In the genomic region with DNA sequence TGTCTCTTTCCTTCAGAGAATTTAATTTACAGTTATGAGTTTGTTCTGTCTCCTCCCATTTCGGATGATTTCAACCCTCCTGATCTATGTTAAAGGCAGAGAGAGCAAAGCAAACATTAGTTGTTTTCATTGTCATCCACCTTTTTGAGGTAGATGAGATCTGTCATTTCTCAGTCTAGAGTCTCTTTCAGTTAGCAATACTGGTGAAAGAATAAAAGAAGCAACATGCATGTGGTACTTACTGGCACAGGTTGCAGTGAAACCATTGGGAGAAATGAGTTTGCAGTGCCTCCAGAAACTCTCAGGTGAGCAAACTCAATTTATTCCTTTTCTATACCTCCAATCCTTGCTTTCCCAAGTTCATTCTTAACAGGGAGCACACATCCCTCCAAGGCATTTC, we compare ENCODE assay signal across 31 cellular contexts.
"Had no signal": no experiment of that assay in that cellular context is flagged by ENCODE, and none has a peak within 500 bp of the region (broad histone marks: within the 10 kb centered on the region; RNA-seq: fewer than 3 reads in every experiment).

No MANE protein-coding gene starts in this region.

- H3K9me3 ChIP-seq: colonic mucosa, esophagus squamous epithelium, gastroesophageal sphincter had no signal

- H3K4me3 Mint-ChIP-seq: activated B cell treated with CpG ODN at 0.5 μM for 24 hours; activated CD4-positive, alpha-beta memory T cell treated with anti-CD3 and anti-CD28 coated beads, Interleukin-2, amount 10 ng/mL, durations not matched to agents 7 days and 5 days; activated CD4-positive, alpha-beta T cell treated with anti-CD3 and anti-CD28 coated beads, Interleukin-2, amount 10 ng/mL, durations not matched to agents 24 days and 14 days; activated naive CD4-positive, alpha-beta T cell treated with anti-CD3 and anti-CD28 coated beads, Interleukin-2, amount 10 ng/mL, durations not matched to agents 7 days and 5 days; activated naive CD8-positive, alpha-beta T cell treated with anti-CD3 and anti-CD28 coated beads, Interleukin-2, amount 10 ng/mL, durations not matched to agents 7 days and 5 days; activated T-cell treated with anti-CD3 and anti-CD28 coated beads, Interleukin-2, amount 50 U/mL, for 24 hours; activated T-helper 1 cell treated with anti-CD3 and anti-CD28 coated beads, Interleukin-12 subunit alpha, Interleukin-12 subunit beta, Interleukin-2, Interleukin-4 antibody, amounts not matched to agents 30 ng/mL and 10 ng/mL and 1 ng/mL, durations not matched to agents 14 hours and 24 hours and 36 hours; T-helper 17 cell; T-helper 2 cell treated with Interferon-gamma antibody and Interleukin-4, amounts not matched to agents 5 μg/mL and 100 μg/mL, for 36 hours had no signal

- H3K9me3 Mint-ChIP-seq: activated B cell treated with CpG ODN at 0.5 μM for 24 hours; activated CD4-positive, alpha-beta memory T cell treated with anti-CD3 and anti-CD28 coated beads, Interleukin-2, amount 10 ng/mL, durations not matched to agents 7 days and 5 days; activated naive CD4-positive, alpha-beta T cell treated with anti-CD3 and anti-CD28 coated beads, Interleukin-2, amount 10 ng/mL, durations not matched to agents 7 days and 5 days; activated naive CD8-positive, alpha-beta T cell treated with anti-CD3 and anti-CD28 coated beads, Interleukin-2, amount 10 ng/mL, durations not matched to agents 7 days and 5 days; activated T-cell treated with anti-CD3 and anti-CD28 coated beads, Interleukin-2, amount 50 U/mL, for 24 hours; activated T-helper 1 cell treated with anti-CD3 and anti-CD28 coated beads, Interleukin-12 subunit alpha, Interleukin-12 subunit beta, Interleukin-2, Interleukin-4 antibody, amounts not matched to agents 30 ng/mL and 10 ng/mL and 1 ng/mL, durations not matched to agents 14 hours and 24 hours and 36 hours; T-helper 2 cell treated with Interferon-gamma antibody and Interleukin-4, amounts not matched to agents 5 μg/mL and 100 μg/mL, for 36 hours had no signal

- H3K27ac ChIP-seq: brain microvascular endothelial cell, colonic mucosa, epithelial cell of prostate, esophagus squamous epithelium, gastroesophageal sphincter, heart right ventricle, hepatocyte, WERI-Rb-1 had no signal

- H3K27ac Mint-ChIP-seq: activated B cell treated with CpG ODN at 0.5 μM for 24 hours; activated CD4-positive, alpha-beta memory T cell treated with anti-CD3 and anti-CD28 coated beads, Interleukin-2, amount 10 ng/mL, durations not matched to agents 7 days and 5 days; activated CD4-positive, alpha-beta T cell treated with anti-CD3 and anti-CD28 coated beads, Interleukin-2, amount 10 ng/mL, durations not matched to agents 24 days and 14 days; activated naive CD4-positive, alpha-beta T cell treated with anti-CD3 and anti-CD28 coated beads, Interleukin-2, amount 10 ng/mL, durations not matched to agents 7 days and 5 days; activated naive CD8-positive, alpha-beta T cell treated with anti-CD3 and anti-CD28 coated beads, Interleukin-2, amount 10 ng/mL, durations not matched to agents 7 days and 5 days; activated T-cell treated with anti-CD3 and anti-CD28 coated beads, Interleukin-2, amount 50 U/mL, for 24 hours; activated T-helper 1 cell treated with anti-CD3 and anti-CD28 coated beads, Interleukin-12 subunit alpha, Interleukin-12 subunit beta, Interleukin-2, Interleukin-4 antibody, amounts not matched to agents 30 ng/mL and 10 ng/mL and 1 ng/mL, durations not matched to agents 14 hours and 24 hours and 36 hours; T-helper 17 cell; T-helper 2 cell treated with Interferon-gamma antibody and Interleukin-4, amounts not matched to agents 5 μg/mL and 100 μg/mL, for 36 hours had no signal

- H3K4me1 Mint-ChIP-seq: activated CD4-positive, alpha-beta memory T cell treated with anti-CD3 and anti-CD28 coated beads, Interleukin-2, amount 10 ng/mL, durations not matched to agents 7 days and 5 days; activated CD4-positive, alpha-beta T cell treated with anti-CD3 and anti-CD28 coated beads, Interleukin-2, amount 10 ng/mL, durations not matched to agents 24 days and 14 days; activated naive CD4-positive, alpha-beta T cell treated with anti-CD3 and anti-CD28 coated beads, Interleukin-2, amount 10 ng/mL, durations not matched to agents 7 days and 5 days; activated naive CD8-positive, alpha-beta T cell treated with anti-CD3 and anti-CD28 coated beads, Interleukin-2, amount 10 ng/mL, durations not matched to agents 7 days and 5 days; T-helper 17 cell had no signal

- H3K36me3 ChIP-seq: brain microvascular endothelial cell, colonic mucosa, esophagus squamous epithelium, gastroesophageal sphincter, heart right ventricle, WERI-Rb-1 had no signal

- FAIRE-seq: astrocyte, endometrium, endothelial cell of umbilical vein had no signal

- ATAC-seq: activated CD4-positive, CD25-positive, alpha-beta regulatory T cell treated with anti-CD3 and anti-CD28 coated beads, Interleukin-2, amount 50 U/mL, for 24 hours; gastroesophageal sphincter; T-helper 17 cell had no signal

- H3K36me3 Mint-ChIP-seq: activated naive CD4-positive, alpha-beta T cell treated with anti-CD3 and anti-CD28 coated beads, Interleukin-2, amount 10 ng/mL, durations not matched to agents 7 days and 5 days; activated naive CD4-positive, alpha-beta T cell treated with anti-CD3 and anti-CD28 coated beads, Interleukin-2, amount 50 U/mL, for 72 hours; activated naive CD8-positive, alpha-beta T cell treated with anti-CD3 and anti-CD28 coated beads, Interleukin-2, amount 10 ng/mL, durations not matched to agents 7 days and 5 days had no signal

- H3K4me3 ChIP-seq: colonic mucosa, esophagus squamous epithelium, gastroesophageal sphincter, heart right ventricle, hepatocyte had no signal

- DNase-seq: activated B cell treated with CpG ODN at 0.5 μM for 24 hours; activated CD4-positive, alpha-beta memory T cell treated with anti-CD3 and anti-CD28 coated beads, Interleukin-2, amount 10 ng/mL, durations not matched to agents 7 days and 5 days; activated CD4-positive, alpha-beta T cell treated with anti-CD3 and anti-CD28 coated beads, Interleukin-2, amount 10 ng/mL, durations not matched to agents 24 days and 14 days; activated CD8-positive, alpha-beta memory T cell treated with anti-CD3 and anti-CD28 coated beads, Interleukin-2, amount 50 U/mL, for 48 hours; activated gamma-delta T cell; activated naive CD4-positive, alpha-beta T cell; activated naive CD4-positive, alpha-beta T cell treated with anti-CD3 and anti-CD28 coated beads, Interleukin-2, amount 10 ng/mL, durations not matched to agents 7 days and 5 days; activated naive CD8-positive, alpha-beta T cell treated with anti-CD3 and anti-CD28 coated beads, Interleukin-2, amount 10 ng/mL, durations not matched to agents 7 days and 5 days; activated T-cell treated with anti-CD3 and anti-CD28 coated beads for 4 hours; activated T-cell treated with anti-CD3 and anti-CD28 coated beads, Interleukin-2, amount 50 U/mL, for 24 hours; anterior cingulate cortex; brain microvascular endothelial cell; cerebellar nuclear complex; colonic mucosa; effector CD8-positive, alpha-beta T cell; esophagus squamous epithelium; foreskin melanocyte; heart right ventricle; T-helper 17 cell; T1000; WERI-Rb-1 had no signal

- H3K4me1 ChIP-seq: colonic mucosa had no signal

- H3K27me3 ChIP-seq: brain microvascular endothelial cell, colonic mucosa, esophagus squamous epithelium, gastroesophageal sphincter, hepatocyte had no signal
